In the genomic region with DNA sequence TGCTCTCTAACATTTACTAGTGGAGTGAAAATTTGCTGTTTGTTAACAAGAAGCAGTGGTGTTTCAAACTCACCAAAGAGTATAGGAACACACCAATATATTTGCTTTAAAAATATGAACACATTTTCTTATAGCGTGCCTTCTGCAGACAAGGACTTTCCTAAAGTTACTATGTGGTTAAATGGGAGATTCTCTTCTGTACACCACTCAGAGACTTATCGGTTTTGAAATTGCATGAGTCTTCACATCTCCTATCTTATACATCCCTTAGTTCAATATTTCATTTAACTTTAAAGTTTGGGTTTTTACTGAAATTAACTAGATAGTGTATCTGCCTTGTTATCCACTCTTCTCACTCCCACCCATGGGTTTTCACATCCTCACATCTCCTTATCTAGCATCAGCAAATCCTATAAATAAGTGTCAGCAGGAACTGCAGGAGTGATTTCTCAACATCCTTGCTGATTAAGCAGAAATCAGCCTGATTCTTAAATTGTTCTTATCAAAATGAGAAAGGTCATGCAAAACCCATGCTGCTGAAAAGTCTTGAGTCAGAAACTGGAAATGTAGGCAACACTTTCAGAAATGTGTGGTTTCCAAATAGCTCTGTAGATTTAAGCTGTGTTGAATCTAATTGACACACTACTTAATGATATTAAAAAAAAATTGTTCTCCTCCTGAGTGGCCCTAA, we compare ENCODE assay signal across 1 cellular context.
TF ChIP-seq lines count a peak whose summit lies in the region.

No MANE protein-coding gene starts in this region.

TF ChIP-seq in GM23338, 12 proteins besides CTCF, POLR2A, EP300 and RAD21:
- TF ChIP-seq, protein P1, sequence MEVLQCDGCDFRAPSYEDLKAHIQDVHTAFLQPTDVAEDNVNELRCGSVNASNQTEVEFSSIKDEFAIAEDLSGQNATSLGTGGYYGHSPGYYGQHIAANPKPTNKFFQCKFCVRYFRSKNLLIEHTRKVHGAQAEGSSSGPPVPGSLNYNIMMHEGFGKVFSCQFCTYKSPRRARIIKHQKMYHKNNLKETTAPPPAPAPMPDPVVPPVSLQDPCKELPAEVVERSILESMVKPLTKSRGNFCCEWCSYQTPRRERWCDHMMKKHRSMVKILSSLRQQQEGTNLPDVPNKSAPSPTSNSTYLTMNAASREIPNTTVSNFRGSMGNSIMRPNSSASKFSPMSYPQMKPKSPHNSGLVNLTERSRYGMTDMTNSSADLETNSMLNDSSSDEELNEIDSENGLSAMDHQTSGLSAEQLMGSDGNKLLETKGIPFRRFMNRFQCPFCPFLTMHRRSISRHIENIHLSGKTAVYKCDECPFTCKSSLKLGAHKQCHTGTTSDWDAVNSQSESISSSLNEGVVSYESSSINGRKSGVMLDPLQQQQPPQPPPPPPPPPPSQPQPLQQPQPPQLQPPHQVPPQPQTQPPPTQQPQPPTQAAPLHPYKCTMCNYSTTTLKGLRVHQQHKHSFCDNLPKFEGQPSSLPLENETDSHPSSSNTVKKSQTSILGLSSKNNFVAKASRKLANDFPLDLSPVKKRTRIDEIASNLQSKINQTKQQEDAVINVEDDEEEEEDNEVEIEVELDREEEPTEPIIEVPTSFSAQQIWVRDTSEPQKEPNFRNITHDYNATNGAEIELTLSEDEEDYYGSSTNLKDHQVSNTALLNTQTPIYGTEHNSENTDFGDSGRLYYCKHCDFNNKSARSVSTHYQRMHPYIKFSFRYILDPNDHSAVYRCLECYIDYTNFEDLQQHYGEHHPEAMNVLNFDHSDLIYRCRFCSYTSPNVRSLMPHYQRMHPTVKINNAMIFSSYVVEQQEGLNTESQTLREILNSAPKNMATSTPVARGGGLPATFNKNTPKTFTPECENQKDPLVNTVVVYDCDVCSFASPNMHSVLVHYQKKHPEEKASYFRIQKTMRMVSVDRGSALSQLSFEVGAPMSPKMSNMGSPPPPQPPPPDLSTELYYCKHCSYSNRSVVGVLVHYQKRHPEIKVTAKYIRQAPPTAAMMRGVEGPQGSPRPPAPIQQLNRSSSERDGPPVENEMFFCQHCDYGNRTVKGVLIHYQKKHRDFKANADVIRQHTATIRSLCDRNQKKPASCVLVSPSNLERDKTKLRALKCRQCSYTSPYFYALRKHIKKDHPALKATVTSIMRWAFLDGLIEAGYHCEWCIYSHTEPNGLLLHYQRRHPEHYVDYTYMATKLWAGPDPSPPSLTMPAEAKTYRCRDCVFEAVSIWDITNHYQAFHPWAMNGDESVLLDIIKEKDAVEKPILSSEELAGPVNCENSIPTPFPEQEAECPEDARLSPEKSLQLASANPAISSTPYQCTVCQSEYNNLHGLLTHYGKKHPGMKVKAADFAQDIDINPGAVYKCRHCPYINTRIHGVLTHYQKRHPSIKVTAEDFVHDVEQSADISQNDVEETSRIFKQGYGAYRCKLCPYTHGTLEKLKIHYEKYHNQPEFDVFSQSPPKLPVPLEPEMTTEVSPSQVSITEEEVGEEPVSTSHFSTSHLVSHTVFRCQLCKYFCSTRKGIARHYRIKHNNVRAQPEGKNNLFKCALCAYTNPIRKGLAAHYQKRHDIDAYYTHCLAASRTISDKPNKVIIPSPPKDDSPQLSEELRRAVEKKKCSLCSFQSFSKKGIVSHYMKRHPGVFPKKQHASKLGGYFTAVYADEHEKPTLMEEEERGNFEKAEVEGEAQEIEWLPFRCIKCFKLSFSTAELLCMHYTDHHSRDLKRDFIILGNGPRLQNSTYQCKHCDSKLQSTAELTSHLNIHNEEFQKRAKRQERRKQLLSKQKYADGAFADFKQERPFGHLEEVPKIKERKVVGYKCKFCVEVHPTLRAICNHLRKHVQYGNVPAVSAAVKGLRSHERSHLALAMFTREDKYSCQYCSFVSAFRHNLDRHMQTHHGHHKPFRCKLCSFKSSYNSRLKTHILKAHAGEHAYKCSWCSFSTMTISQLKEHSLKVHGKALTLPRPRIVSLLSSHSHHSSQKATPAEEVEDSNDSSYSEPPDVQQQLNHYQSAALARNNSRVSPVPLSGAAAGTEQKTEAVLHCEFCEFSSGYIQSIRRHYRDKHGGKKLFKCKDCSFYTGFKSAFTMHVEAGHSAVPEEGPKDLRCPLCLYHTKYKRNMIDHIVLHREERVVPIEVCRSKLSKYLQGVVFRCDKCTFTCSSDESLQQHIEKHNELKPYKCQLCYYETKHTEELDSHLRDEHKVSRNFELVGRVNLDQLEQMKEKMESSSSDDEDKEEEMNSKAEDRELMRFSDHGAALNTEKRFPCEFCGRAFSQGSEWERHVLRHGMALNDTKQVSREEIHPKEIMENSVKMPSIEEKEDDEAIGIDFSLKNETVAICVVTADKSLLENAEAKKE (CRISPR knock-in tag; IDR thresholded peaks at IDR 0.05): no peak
- TF ChIP-seq STAT1 (IDR thresholded peaks at IDR 0.05; ENCODE audit: unreplicated experiment) (no peak), EZH2phosphoT487 (IDR thresholded peaks at IDR 0.05; ENCODE audit: unreplicated experiment) (no peak), ZNF331 (CRISPR knock-in tag; IDR thresholded peaks at IDR 0.05; ENCODE audit: low read depth) (no peak), NANOG (IDR thresholded peaks at IDR 0.05; ENCODE audit: borderline replicate concordance) (no peak), JUNB (IDR thresholded peaks at IDR 0.05; ENCODE audit: unreplicated experiment) (no peak), EZH2 (IDR thresholded peaks at IDR 0.05; ENCODE audit: low read depth, unreplicated experiment) (no peak), POLR2AphosphoS5 (IDR thresholded peaks at IDR 0.05; ENCODE audit: low read depth) (no peak)
- TF ChIP-seq, protein P2, sequence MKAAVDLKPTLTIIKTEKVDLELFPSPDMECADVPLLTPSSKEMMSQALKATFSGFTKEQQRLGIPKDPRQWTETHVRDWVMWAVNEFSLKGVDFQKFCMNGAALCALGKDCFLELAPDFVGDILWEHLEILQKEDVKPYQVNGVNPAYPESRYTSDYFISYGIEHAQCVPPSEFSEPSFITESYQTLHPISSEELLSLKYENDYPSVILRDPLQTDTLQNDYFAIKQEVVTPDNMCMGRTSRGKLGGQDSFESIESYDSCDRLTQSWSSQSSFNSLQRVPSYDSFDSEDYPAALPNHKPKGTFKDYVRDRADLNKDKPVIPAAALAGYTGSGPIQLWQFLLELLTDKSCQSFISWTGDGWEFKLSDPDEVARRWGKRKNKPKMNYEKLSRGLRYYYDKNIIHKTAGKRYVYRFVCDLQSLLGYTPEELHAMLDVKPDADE (IDR thresholded peaks at IDR 0.05): no peak
- TF ChIP-seq, protein P3, sequence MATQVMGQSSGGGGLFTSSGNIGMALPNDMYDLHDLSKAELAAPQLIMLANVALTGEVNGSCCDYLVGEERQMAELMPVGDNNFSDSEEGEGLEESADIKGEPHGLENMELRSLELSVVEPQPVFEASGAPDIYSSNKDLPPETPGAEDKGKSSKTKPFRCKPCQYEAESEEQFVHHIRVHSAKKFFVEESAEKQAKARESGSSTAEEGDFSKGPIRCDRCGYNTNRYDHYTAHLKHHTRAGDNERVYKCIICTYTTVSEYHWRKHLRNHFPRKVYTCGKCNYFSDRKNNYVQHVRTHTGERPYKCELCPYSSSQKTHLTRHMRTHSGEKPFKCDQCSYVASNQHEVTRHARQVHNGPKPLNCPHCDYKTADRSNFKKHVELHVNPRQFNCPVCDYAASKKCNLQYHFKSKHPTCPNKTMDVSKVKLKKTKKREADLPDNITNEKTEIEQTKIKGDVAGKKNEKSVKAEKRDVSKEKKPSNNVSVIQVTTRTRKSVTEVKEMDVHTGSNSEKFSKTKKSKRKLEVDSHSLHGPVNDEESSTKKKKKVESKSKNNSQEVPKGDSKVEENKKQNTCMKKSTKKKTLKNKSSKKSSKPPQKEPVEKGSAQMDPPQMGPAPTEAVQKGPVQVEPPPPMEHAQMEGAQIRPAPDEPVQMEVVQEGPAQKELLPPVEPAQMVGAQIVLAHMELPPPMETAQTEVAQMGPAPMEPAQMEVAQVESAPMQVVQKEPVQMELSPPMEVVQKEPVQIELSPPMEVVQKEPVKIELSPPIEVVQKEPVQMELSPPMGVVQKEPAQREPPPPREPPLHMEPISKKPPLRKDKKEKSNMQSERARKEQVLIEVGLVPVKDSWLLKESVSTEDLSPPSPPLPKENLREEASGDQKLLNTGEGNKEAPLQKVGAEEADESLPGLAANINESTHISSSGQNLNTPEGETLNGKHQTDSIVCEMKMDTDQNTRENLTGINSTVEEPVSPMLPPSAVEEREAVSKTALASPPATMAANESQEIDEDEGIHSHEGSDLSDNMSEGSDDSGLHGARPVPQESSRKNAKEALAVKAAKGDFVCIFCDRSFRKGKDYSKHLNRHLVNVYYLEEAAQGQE (IDR thresholded peaks at IDR 0.05; ENCODE audit: unreplicated experiment): no peak
